8 cellular contexts compared by ENCODE assay signal in genomic region chr12:52004042-52004648, GRCh38. TPM values are rescaled to one million over a fixed set of nuclear protein-coding genes. Genes with fewer than 3 reads are reported as not detected.
A peak's percentile ranks its signal among the peaks of the same experiment; 100 is the strongest.
DNase-seq lines count a peak whose midpoint lies in the region; ATAC-seq and TF ChIP-seq lines count a peak whose summit lies in the region.

No MANE protein-coding gene starts in this region.

- no peak overlapping the region; the same call in 1 of the 2 replicates for H3K4ac ChIP-seq in IMR-90 (ENCODE audit: low read depth, low read length)

- no peaks in the 10 kb centered on the region; the same call in 1 of the 2 replicates for H4K20me1 ChIP-seq in IMR-90 (ENCODE audit: insufficient read depth, low read length)

- H3K27me3 ChIP-seq in IMR-90 (ENCODE audit: control insufficient read depth, insufficient read depth, low read length): no peaks in the 10 kb centered on the region

- no CpG with 5 or more reads among the region's 5 CpGs for WGBS in IMR-90 (ENCODE audit: extremely low coverage in 2 of 2, insufficient read length in 1 of 2), 2 experiments

- BruUV-seq in Calu3 (replicated peaks; lab: Mats Ljungman, UMichigan) (no TSS peak), IMR-90 (replicated peaks; lab: Mats Ljungman, UMichigan) (no TSS peak)

- H4K8ac ChIP-seq in IMR-90 (ENCODE audit: low read depth in 2 of 2, low read length in 2 of 2): no peak overlapping the region

- no peak overlapping the region for H3K56ac ChIP-seq in IMR-90 (ENCODE audit: extremely low read depth, insufficient read depth, low read length)

- H3K23ac ChIP-seq in IMR-90 (ENCODE audit: low read depth, low read length): no peak overlapping the region

- peaks cover 10% of the 10 kb centered on the region; the same call in 1 of the 2 replicates for H3K9me1 ChIP-seq in IMR-90 (ENCODE audit: insufficient read depth, low read length)

- H2BK15ac ChIP-seq in IMR-90 (ENCODE audit: low read depth, low read length): no peak overlapping the region

- peaks cover 2% of the 10 kb centered on the region for H3K36me3 ChIP-seq in IMR-90 (ENCODE audit: control insufficient read depth, insufficient read depth, low read length)
- no peaks in the 10 kb centered on the region for H3K36me3 ChIP-seq in SK-N-MC (ENCODE audit: insufficient read depth, low read length)

- TF ChIP-seq CTCF in Calu3 (IDR thresholded peaks at IDR 0.05; ENCODE audit: unreplicated experiment) (peak; percentile 45), IMR-90 (conservative IDR thresholded peaks at IDR 0.05; ENCODE audit: low read depth, low read length) (peak; percentile 84)

- H4K5ac ChIP-seq in IMR-90 (ENCODE audit: low read depth, low read length): no peak overlapping the region

- H2AK9ac ChIP-seq in IMR-90 (replicated peaks; ENCODE audit: low read depth, low read length, poor library complexity): peak overlapping the region; percentile 86

- H3K14ac ChIP-seq in IMR-90 (replicated peaks; ENCODE audit: low read depth, low read length): no peak overlapping the region

- peak; percentile 51 for ATAC-seq in IMR-90 (ENCODE audit: low read depth)

- H2AK5ac ChIP-seq in IMR-90 (ENCODE audit: low read depth, low read length): 0 out of 2 replicates have a peak overlapping the region, but pooled peaks have one; percentile 26

- peaks cover 15% of the 10 kb centered on the region for H3K27me3 Mint-ChIP-seq in Calu3 (ENCODE audit: unreplicated experiment)

- DNase-seq in Calu3 (peak; percentile 66), IMR-90 (peak; percentile 55), SK-N-MC (ENCODE audit: low read depth, low spot score) (no peak), glomerular visceral epithelial cell (ENCODE audit: extremely low spot score) (peak; percentile 71), retina (peak; percentile 55), GF-D8 (lab: John Stamatoyannopoulos, UW) (no peak)
- DNase-seq in activated T-cell treated with anti-CD3 and anti-CD28 coated beads, Interleukin-2, amount 50 U/mL, for 1 hour: no peak
- no peak for DNase-seq in stimulated activated CD4-positive, alpha-beta T cell treated with anti-CD3 and anti-CD28 coated beads, Interleukin-4, amount 100 ng/mL, for 1 hour

- no peak overlapping the region for H3K27ac Mint-ChIP-seq in Calu3 (ENCODE audit: unreplicated experiment)

- H3K4me3 Mint-ChIP-seq in Calu3 (ENCODE audit: low read depth, unreplicated experiment): no peak overlapping the region

- no peak for TF ChIP-seq POLR2A in IMR-90 (IDR thresholded peaks at IDR 0.05; ENCODE audit: low read depth, low read length)

- peak; percentile 87 for TF ChIP-seq RAD21 in IMR-90 (IDR thresholded peaks at IDR 0.05; ENCODE audit: low read length)

- H3K9me3 ChIP-seq in IMR-90 (ENCODE audit: control insufficient read depth, insufficient read depth, low read length) (no peaks in the 10 kb centered on the region), SK-N-MC (ENCODE audit: low read depth, low read length) (no peaks in the 10 kb centered on the region)

- H3K4me1 Mint-ChIP-seq in Calu3 (ENCODE audit: low read depth, unreplicated experiment): no peaks in the 10 kb centered on the region

- dilution Hi-C loops in IMR-90 (cut with HindIII; ENCODE audit: low sequenced_read_pairs, unreplicated experiment): no loop called here

- in situ Hi-C loops in IMR-90 (cut with MboI; ENCODE audit: low sequenced_read_pairs): no loop called here

- no peak overlapping the region for H2BK5ac ChIP-seq in IMR-90 (ENCODE audit: low read depth, low read length, poor library complexity, severe bottlenecking)

- intact Hi-C loops in Calu3 (cut with micrococcal nuclease; ENCODE audit: unreplicated experiment): loop anchor here (2.0 kb wide), 1 partner anchor 17 kb away; no protein-coding TSS in a partner anchor
- intact Hi-C loops in IMR-90 (cut with micrococcal nuclease): loop anchor here (1.0 kb wide), 1 partner anchor 16 kb away; no protein-coding TSS in a partner anchor

- no peak overlapping the region for H4K91ac ChIP-seq in IMR-90 (ENCODE audit: insufficient read depth, low read depth, low read length)

- no peak overlapping the region for H3K18ac ChIP-seq in IMR-90 (ENCODE audit: low read depth, low read length)

- peaks cover 3 to 24% of the 10 kb centered on the region in 2 experiments; a peak in 3 of 4 replicates for H3K79me1 ChIP-seq in IMR-90 (ENCODE audit: low read depth in 1 of 2, low read length in 2 of 2)

- no peaks in the 10 kb centered on the region for H3K9me3 Mint-ChIP-seq in Calu3 (ENCODE audit: low read depth, unreplicated experiment)

- no peak overlapping the region for H2BK20ac ChIP-seq in IMR-90 (ENCODE audit: low read depth, low read length)

- H3K4me1 ChIP-seq in IMR-90 (ENCODE audit: control insufficient read depth, insufficient read depth, low read length): peaks cover 4% of the 10 kb centered on the region; the same call in 1 of the 2 replicates

- H3K4me2 ChIP-seq in IMR-90 (ENCODE audit: low read depth, low read length): no peak overlapping the region

- CTCF ChIA-PET in Calu3 (lab: Charles Lee) (interaction anchor here (0.6 to 3.3 kb wide), 6 partner anchors 17 to 876 kb away, joined by 3 to 73 read pairs (median 4); no protein-coding TSS in a partner anchor), IMR-90 (lab: Yijun Ruan, JAX) (interaction anchor here (0.6 to 7.8 kb wide), 11 partner anchors 9 to 1274 kb away, joined by 3 to 128 read pairs (median 4); partner anchors contain the start of gene NR4A1)

- no peak overlapping the region for H3K4me3 ChIP-seq in IMR-90 (ENCODE audit: insufficient read depth, low read depth, low read length)
- no peak overlapping the region for H3K4me3 ChIP-seq in SK-N-MC

- peak overlapping the region; percentile 64 for H2AFZ ChIP-seq in IMR-90 (replicated peaks; ENCODE audit: low read length, poor library complexity)

- POLR2A ChIA-PET in IMR-90 (lab: Charles Lee; ENCODE audit: unreplicated experiment): interaction anchor here (1.2 kb wide), 1 partner anchor 16 kb away, joined by 3 read pairs; no protein-coding TSS in a partner anchor

- H3K36me3 Mint-ChIP-seq in Calu3 (ENCODE audit: insufficient read depth, unreplicated experiment): no peaks in the 10 kb centered on the region

- H2BK120ac ChIP-seq in IMR-90 (ENCODE audit: low read depth, low read length): no peak overlapping the region

- no peak overlapping the region for H3K27ac ChIP-seq in IMR-90 (ENCODE audit: insufficient read depth, low read length)
- 0 out of 2 replicates have a peak overlapping the region, but pooled peaks have one; percentile 37 for H3K27ac ChIP-seq in SK-N-MC

- H3K9ac ChIP-seq in IMR-90 (ENCODE audit: low read depth, low read length): no peak overlapping the region
- H3K9ac ChIP-seq in SK-N-MC (ENCODE audit: insufficient read length): no peak overlapping the region

TF ChIP-seq in IMR-90, 13 proteins besides CTCF, POLR2A, EP300 and RAD21:
- TF ChIP-seq MAZ (IDR thresholded peaks at IDR 0.05; ENCODE audit: borderline replicate concordance, low read depth, low read length) (peak; percentile 74; the same call in 1 of the 2 replicates), BHLHE40 (IDR thresholded peaks at IDR 0.05; ENCODE audit: low read depth, low read length) (no peak), SMC3 (IDR thresholded peaks at IDR 0.05; ENCODE audit: low read depth, low read length) (peak; percentile 93)

RNA-seq across cellular contexts. Expression of gene TAMALIN, which starts 2.6 kb away (rescaled TPM):
- total RNA-seq in Calu3 (2022) (0.34 TPM in 1 of 2 replicates, not detected in the other), IMR-90 (2012; rRNA removed) (2.5 and 2.7 TPM in 2 replicates)
- 5.3 and 5.9 TPM in 2 replicates for polyA plus RNA-seq in IMR-90 (2012; rRNA removed)
- 6.4 and 9.7 TPM in 2 replicates for polyA plus RNA-seq in IMR-90 (2012; cell fraction: cytosol; rRNA removed)
- 20.2 and 22.8 TPM in 2 replicates for polyA plus RNA-seq in IMR-90 (2012; cell fraction: nucleus; rRNA removed; ENCODE audit: low replicate concordance)

RNA-seq across cellular contexts. Expression of gene NR4A1, which starts 47.1 kb away (rescaled TPM):
- total RNA-seq in Calu3 (2022) (18.0 and 18.9 TPM in 2 replicates), IMR-90 (2012; rRNA removed) (6.6 and 23.1 TPM in 2 replicates)
- polyA plus RNA-seq in IMR-90 (2012; rRNA removed): 34.1 and 120 TPM in 2 replicates
- polyA plus RNA-seq in IMR-90 (2012; cell fraction: cytosol; rRNA removed): 127 and 458 TPM in 2 replicates
- 1,801 and 2,637 TPM in 2 replicates for polyA plus RNA-seq in IMR-90 (2012; cell fraction: nucleus; rRNA removed; ENCODE audit: low replicate concordance)

RNA-seq across cellular contexts. Expression of gene ACVR1B, which starts 52.6 kb away (rescaled TPM):
- total RNA-seq in Calu3 (2022) (16.3 and 17.3 TPM in 2 replicates), IMR-90 (2012; rRNA removed) (5.7 and 5.8 TPM in 2 replicates)
- polyA plus RNA-seq in IMR-90 (2012; rRNA removed): 12.1 and 13.6 TPM in 2 replicates
- polyA plus RNA-seq in IMR-90 (2012; cell fraction: cytosol; rRNA removed): 9.7 and 10.3 TPM in 2 replicates
- polyA plus RNA-seq in IMR-90 (2012; cell fraction: nucleus; rRNA removed; ENCODE audit: low replicate concordance): 10.9 and 17.0 TPM in 2 replicates

Comparison
In these comparisons a context has a peak if more than half of its experiments do, and no peak if none do; other contexts are left out.
1. DNase-seq: peak in Calu3 (single experiment), IMR-90 (single experiment), glomerular visceral epithelial cell (single experiment) and retina (single experiment); none in SK-N-MC (single experiment), GF-D8 (single experiment), activated T-cell treated with anti-CD3 and anti-CD28 coated beads, Interleukin-2, amount 50 U/mL, for 1 hour (single experiment) and stimulated activated CD4-positive, alpha-beta T cell treated with anti-CD3 and anti-CD28 coated beads, Interleukin-4, amount 100 ng/mL, for 1 hour (single experiment).